9 cellular contexts compared by ENCODE assay signal in genomic region chr7:158353606-158354570, GRCh38.
A peak's percentile ranks its signal among the peaks of the same experiment; 100 is the strongest.
DNase-seq lines count a peak whose midpoint lies in the region; ATAC-seq and TF ChIP-seq lines count a peak whose summit lies in the region.
"Had no signal": no experiment of that assay in that cellular context is flagged by ENCODE, and none has a peak within 500 bp of the region (broad histone marks: within the 10 kb centered on the region; RNA-seq: fewer than 3 reads in every experiment).

No MANE protein-coding gene starts in this region.

- peaks cover 9% of the 10 kb centered on the region for H3K9me3 Mint-ChIP-seq in Calu3 (ENCODE audit: low read depth, unreplicated experiment)
- peaks cover 19% of the 10 kb centered on the region for H3K9me3 Mint-ChIP-seq in activated T-cell treated with anti-CD3 and anti-CD28 coated beads, Interleukin-2, amount 50 U/mL, for 24 hours

- no peak overlapping the region for H3K27ac Mint-ChIP-seq in Calu3 (ENCODE audit: unreplicated experiment)
- H3K27ac Mint-ChIP-seq in activated T-cell treated with anti-CD3 and anti-CD28 coated beads, Interleukin-2, amount 50 U/mL, for 24 hours, result no peak overlapping the region

- H3K9me2 ChIP-seq in DOHH2 (replicated peaks; ENCODE audit: control insufficient read depth, low read length) (no peaks in the 10 kb centered on the region), SU-DHL-6 (replicated peaks; ENCODE audit: insufficient read depth, low read length) (no peaks in the 10 kb centered on the region)

- H3K36me3 ChIP-seq in DOHH2 (ENCODE audit: control insufficient read depth, low read length), result no peaks in the 10 kb centered on the region
- no peaks in the 10 kb centered on the region for H3K36me3 ChIP-seq in SU-DHL-6 (ENCODE audit: low read length)
- no peaks in the 10 kb centered on the region for H3K36me3 ChIP-seq in left lung
- H3K36me3 ChIP-seq: breast epithelium had no signal

- peak; percentile 98 for TF ChIP-seq CTCF in DOHH2 (IDR thresholded peaks at IDR 0.05; ENCODE audit: low read depth, low read length, poor library complexity, severe bottlenecking)
- peak; percentile 78 for TF ChIP-seq CTCF in SU-DHL-6 (IDR thresholded peaks at IDR 0.05; ENCODE audit: insufficient read depth, low read length, poor library complexity, severe bottlenecking)
- peak in 1 of 2 donors; percentile 20 for TF ChIP-seq CTCF in left lung (IDR thresholded peaks at IDR 0.05)
- TF ChIP-seq CTCF in Calu3 (IDR thresholded peaks at IDR 0.05; ENCODE audit: unreplicated experiment), result no peak

- H3K36me3 Mint-ChIP-seq in Calu3 (ENCODE audit: insufficient read depth, unreplicated experiment), result no peaks in the 10 kb centered on the region
- no peaks in the 10 kb centered on the region for H3K36me3 Mint-ChIP-seq in activated T-cell treated with anti-CD3 and anti-CD28 coated beads, Interleukin-2, amount 50 U/mL, for 24 hours (ENCODE audit: low read depth)

- no TSS peak for BruUV-seq in Calu3 (replicated peaks; lab: Mats Ljungman, UMichigan)

- H2AFZ ChIP-seq in SU-DHL-6 (ENCODE audit: low read depth, low read length, severe bottlenecking), result no peak overlapping the region

- H3K4me1 Mint-ChIP-seq in Calu3 (ENCODE audit: low read depth, unreplicated experiment), result no peaks in the 10 kb centered on the region
- H3K4me1 Mint-ChIP-seq in activated T-cell treated with anti-CD3 and anti-CD28 coated beads, Interleukin-2, amount 50 U/mL, for 24 hours (ENCODE audit: low read depth), result no peaks in the 10 kb centered on the region

- no peak overlapping the region for H3K4me3 Mint-ChIP-seq in Calu3 (ENCODE audit: low read depth, unreplicated experiment)
- no peak overlapping the region for H3K4me3 Mint-ChIP-seq in activated T-cell treated with anti-CD3 and anti-CD28 coated beads, Interleukin-2, amount 50 U/mL, for 24 hours

- ATAC-seq in left lung (peak; percentile 63), HG02763 (IDR thresholded peaks at IDR 0.05; ENCODE audit: unreplicated experiment) (no peak), HG02970 (IDR thresholded peaks at IDR 0.05; ENCODE audit: low FRiP score, unreplicated experiment) (no peak)

- H3K4me1 ChIP-seq in DOHH2 (ENCODE audit: control insufficient read depth, low read length), result no peaks in the 10 kb centered on the region
- H3K4me1 ChIP-seq in left lung, result no peaks in the 10 kb centered on the region
- H3K4me1 ChIP-seq: breast epithelium had no signal

- CTCF ChIA-PET in Calu3 (lab: Charles Lee), result no interaction called here

- intact Hi-C loops in left lung (cut with DNase I) (no loop called here), Calu3 (cut with micrococcal nuclease; ENCODE audit: unreplicated experiment) (no loop called here)

- no peaks in the 10 kb centered on the region for H4K20me1 ChIP-seq in DOHH2 (ENCODE audit: control insufficient read depth, insufficient read depth, low read depth, low read length)
- no peaks in the 10 kb centered on the region for H4K20me1 ChIP-seq in SU-DHL-6 (ENCODE audit: low read depth, low read length)

- in situ Hi-C loops in KBM-7 (cut with MboI; ENCODE audit: low pct_unique_long_range_greater_than_20kb, low sequenced_read_pairs), result no loop called here

- no peak overlapping the region for H3K27ac ChIP-seq in DOHH2 (ENCODE audit: low read depth, low read length)
- H3K27ac ChIP-seq in SU-DHL-6 (ENCODE audit: low read depth, low read length), result no peak overlapping the region
- no peak overlapping the region for H3K27ac ChIP-seq in left lung
- H3K27ac ChIP-seq: breast epithelium had no signal

- H3F3A ChIP-seq in DOHH2 (ENCODE audit: control insufficient read depth, insufficient read depth) (no peaks in the 10 kb centered on the region), SU-DHL-6 (ENCODE audit: insufficient read depth) (no peaks in the 10 kb centered on the region)

- H3K27me3 ChIP-seq in DOHH2 (ENCODE audit: control insufficient read depth, low read length) (no peaks in the 10 kb centered on the region), SU-DHL-6 (ENCODE audit: low read length) (no peaks in the 10 kb centered on the region), left lung (peaks cover 0 to 12% of the 10 kb centered on the region in 2 donors)

- H3K9ac ChIP-seq in SU-DHL-6 (ENCODE audit: low read length), result no peak overlapping the region

- no peaks in the 10 kb centered on the region for H3K79me2 ChIP-seq in DOHH2 (ENCODE audit: control insufficient read depth, low read length)
- no peaks in the 10 kb centered on the region for H3K79me2 ChIP-seq in SU-DHL-6 (ENCODE audit: insufficient read depth, low read length)

- DNase-seq in KBM-7 (peak; percentile 62), left lung (peak; percentile 21 to 36), Calu3 (no peak)
- DNase-seq in activated T-cell treated with anti-CD3 and anti-CD28 coated beads, Interleukin-2, amount 50 U/mL, for 24 hours, result no peak

- no peaks in the 10 kb centered on the region for H3K9me3 ChIP-seq in DOHH2 (ENCODE audit: control insufficient read depth, insufficient read depth, low read length)
- H3K9me3 ChIP-seq in SU-DHL-6 (ENCODE audit: insufficient read depth, low read length), result no peaks in the 10 kb centered on the region
- peaks cover 0 to 5% of the 10 kb centered on the region in 2 donors for H3K9me3 ChIP-seq in left lung

- H3K4me2 ChIP-seq in DOHH2 (ENCODE audit: low read length) (no peak overlapping the region), SU-DHL-6 (ENCODE audit: low read depth, low read length, poor library complexity, severe bottlenecking) (no peak overlapping the region)

- H3K27me3 Mint-ChIP-seq in Calu3 (ENCODE audit: unreplicated experiment), result no peaks in the 10 kb centered on the region
- H3K27me3 Mint-ChIP-seq in activated T-cell treated with anti-CD3 and anti-CD28 coated beads, Interleukin-2, amount 50 U/mL, for 24 hours, result peaks cover 7% of the 10 kb centered on the region

- H3K4me3 ChIP-seq in DOHH2 (ENCODE audit: low read length) (no peak overlapping the region), SU-DHL-6 (ENCODE audit: insufficient read depth, low read length, poor library complexity, severe bottlenecking) (no peak overlapping the region), left lung (no peak overlapping the region)
- H3K4me3 ChIP-seq: breast epithelium had no signal

Comparison
In these comparisons a context has a peak if more than half of its experiments do, and no peak if none do; other contexts are left out.
1. DNase-seq: peak in KBM-7 (single experiment) and left lung (2 of 2); none in Calu3 (single experiment) and activated T-cell treated with anti-CD3 and anti-CD28 coated beads, Interleukin-2, amount 50 U/mL, for 24 hours (single experiment).